ENCODE assay signal across 1 cellular context in genomic region chr4:56086073-56086521, GRCh38.
TF ChIP-seq lines count a peak whose summit lies in the region.

No MANE protein-coding gene starts in this region.

TF ChIP-seq in HEK293, 187 proteins besides CTCF, POLR2A, EP300 and RAD21 (continued from another document and continues in another):
- TF ChIP-seq ZIC2 (tag by site-specific recombination; IDR thresholded peaks at IDR 0.05) (peak; percentile 74), ZNF10 (tag by site-specific recombination; IDR thresholded peaks at IDR 0.05) (peak; percentile 65; the same call in 1 of the 2 replicates), HIC1 (tag by site-specific recombination; IDR thresholded peaks at IDR 0.05) (no peak), ZNF2 (tag by site-specific recombination; IDR thresholded peaks at IDR 0.05) (no peak), ZSCAN30 (tag by site-specific recombination; IDR thresholded peaks at IDR 0.05) (0 out of 2 replicates have a peak, but pooled peaks have one; percentile 19), ZNF324 (tag by site-specific recombination; IDR thresholded peaks at IDR 0.05) (no peak), ZNF146 (tag by site-specific recombination; IDR thresholded peaks at IDR 0.05) (no peak), BCL11A (tag by site-specific recombination; IDR thresholded peaks at IDR 0.05; ENCODE audit: low read depth) (0 out of 2 replicates have a peak, but pooled peaks have one; percentile 39), PRDM1 (tag by site-specific recombination; IDR thresholded peaks at IDR 0.05) (no peak), ZNF792 (tag by site-specific recombination; IDR thresholded peaks at IDR 0.05) (no peak), ZNF555 (tag by site-specific recombination; conservative IDR thresholded peaks at IDR 0.05) (no peak), ZNF23 (tag by site-specific recombination; IDR thresholded peaks at IDR 0.05; ENCODE audit: borderline replicate concordance) (no peak), ZNF155 (tag by site-specific recombination; IDR thresholded peaks at IDR 0.05) (no peak), HOXD13 (CRISPR knock-in tag; IDR thresholded peaks at IDR 0.05; ENCODE audit: borderline replicate concordance) (no peak), ZNF600 (tag by site-specific recombination; IDR thresholded peaks at IDR 0.05) (peak; percentile 31; the same call in 1 of the 2 replicates), ZSCAN23 (tag by site-specific recombination; IDR thresholded peaks at IDR 0.05) (no peak), ZNF843 (tag by site-specific recombination; IDR thresholded peaks at IDR 0.05) (peak; percentile 69), OSR2 (tag by site-specific recombination; IDR thresholded peaks at IDR 0.05) (peak; percentile 82), GFI1B (tag by site-specific recombination; IDR thresholded peaks at IDR 0.05) (peak; percentile 70; the same call in 1 of the 2 replicates), ZNF48 (tag by site-specific recombination; IDR thresholded peaks at IDR 0.05) (no peak), ZNF362 (tag by site-specific recombination; IDR thresholded peaks at IDR 0.05) (no peak), ZNF621 (tag by site-specific recombination; IDR thresholded peaks at IDR 0.05) (no peak), SP7 (tag by site-specific recombination; IDR thresholded peaks at IDR 0.05) (peak; percentile 90), RBAK (tag by site-specific recombination; IDR thresholded peaks at IDR 0.05) (no peak), GLIS1 (tag by site-specific recombination; IDR thresholded peaks at IDR 0.05) (peak; percentile 89), ZNF350 (tag by site-specific recombination; IDR thresholded peaks at IDR 0.05) (no peak), ZNF610 (tag by site-specific recombination; IDR thresholded peaks at IDR 0.05; ENCODE audit: borderline replicate concordance) (0 out of 2 replicates have a peak, but pooled peaks have one; percentile 23), ZEB2 (tag by site-specific recombination; IDR thresholded peaks at IDR 0.05) (peak; percentile 73), ZNF211 (tag by site-specific recombination; IDR thresholded peaks at IDR 0.05; ENCODE audit: low read depth) (no peak), ZNF658 (tag by site-specific recombination; IDR thresholded peaks at IDR 0.05) (no peak), ZNF140 (tag by site-specific recombination; IDR thresholded peaks at IDR 0.05) (no peak), ZNF645 (tag by site-specific recombination; IDR thresholded peaks at IDR 0.05) (no peak), ZNF280C (tag by site-specific recombination; IDR thresholded peaks at IDR 0.05) (no peak), ZNF530 (tag by site-specific recombination; IDR thresholded peaks at IDR 0.05; ENCODE audit: low read depth) (no peak), EGR2 (tag by site-specific recombination; IDR thresholded peaks at IDR 0.05; ENCODE audit: low read depth) (no peak), ZBTB48 (tag by site-specific recombination; IDR thresholded peaks at IDR 0.05) (peak; percentile 87), ZNF677 (tag by site-specific recombination; IDR thresholded peaks at IDR 0.05) (no peak), ZFP3 (tag by site-specific recombination; IDR thresholded peaks at IDR 0.05; ENCODE audit: low read depth) (no peak), ZNF26 (tag by site-specific recombination; IDR thresholded peaks at IDR 0.05) (no peak), TCF7L2 (IDR thresholded peaks at IDR 0.05; ENCODE audit: borderline replicate concordance, low read depth, low read length) (no peak), ZNF561 (tag by site-specific recombination; IDR thresholded peaks at IDR 0.05; ENCODE audit: borderline replicate concordance) (peak; percentile 83), ZNF521 (tag by site-specific recombination; IDR thresholded peaks at IDR 0.05) (no peak), ZFP41 (tag by site-specific recombination; IDR thresholded peaks at IDR 0.05; ENCODE audit: borderline replicate concordance) (no peak), ZNF624 (tag by site-specific recombination; IDR thresholded peaks at IDR 0.05) (no peak)
- TF ChIP-seq, protein P1, sequence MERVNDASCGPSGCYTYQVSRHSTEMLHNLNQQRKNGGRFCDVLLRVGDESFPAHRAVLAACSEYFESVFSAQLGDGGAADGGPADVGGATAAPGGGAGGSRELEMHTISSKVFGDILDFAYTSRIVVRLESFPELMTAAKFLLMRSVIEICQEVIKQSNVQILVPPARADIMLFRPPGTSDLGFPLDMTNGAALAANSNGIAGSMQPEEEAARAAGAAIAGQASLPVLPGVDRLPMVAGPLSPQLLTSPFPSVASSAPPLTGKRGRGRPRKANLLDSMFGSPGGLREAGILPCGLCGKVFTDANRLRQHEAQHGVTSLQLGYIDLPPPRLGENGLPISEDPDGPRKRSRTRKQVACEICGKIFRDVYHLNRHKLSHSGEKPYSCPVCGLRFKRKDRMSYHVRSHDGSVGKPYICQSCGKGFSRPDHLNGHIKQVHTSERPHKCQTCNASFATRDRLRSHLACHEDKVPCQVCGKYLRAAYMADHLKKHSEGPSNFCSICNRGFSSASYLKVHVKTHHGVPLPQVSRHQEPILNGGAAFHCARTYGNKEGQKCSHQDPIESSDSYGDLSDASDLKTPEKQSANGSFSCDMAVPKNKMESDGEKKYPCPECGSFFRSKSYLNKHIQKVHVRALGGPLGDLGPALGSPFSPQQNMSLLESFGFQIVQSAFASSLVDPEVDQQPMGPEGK (tag by site-specific recombination; IDR thresholded peaks at IDR 0.05), result peak; percentile 53
- TF ChIP-seq, protein P2, sequence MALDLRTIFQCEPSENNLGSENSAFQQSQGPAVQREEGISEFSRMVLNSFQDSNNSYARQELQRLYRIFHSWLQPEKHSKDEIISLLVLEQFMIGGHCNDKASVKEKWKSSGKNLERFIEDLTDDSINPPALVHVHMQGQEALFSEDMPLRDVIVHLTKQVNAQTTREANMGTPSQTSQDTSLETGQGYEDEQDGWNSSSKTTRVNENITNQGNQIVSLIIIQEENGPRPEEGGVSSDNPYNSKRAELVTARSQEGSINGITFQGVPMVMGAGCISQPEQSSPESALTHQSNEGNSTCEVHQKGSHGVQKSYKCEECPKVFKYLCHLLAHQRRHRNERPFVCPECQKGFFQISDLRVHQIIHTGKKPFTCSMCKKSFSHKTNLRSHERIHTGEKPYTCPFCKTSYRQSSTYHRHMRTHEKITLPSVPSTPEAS (tag by site-specific recombination; IDR thresholded peaks at IDR 0.05), result no peak
- TF ChIP-seq, protein P3, sequence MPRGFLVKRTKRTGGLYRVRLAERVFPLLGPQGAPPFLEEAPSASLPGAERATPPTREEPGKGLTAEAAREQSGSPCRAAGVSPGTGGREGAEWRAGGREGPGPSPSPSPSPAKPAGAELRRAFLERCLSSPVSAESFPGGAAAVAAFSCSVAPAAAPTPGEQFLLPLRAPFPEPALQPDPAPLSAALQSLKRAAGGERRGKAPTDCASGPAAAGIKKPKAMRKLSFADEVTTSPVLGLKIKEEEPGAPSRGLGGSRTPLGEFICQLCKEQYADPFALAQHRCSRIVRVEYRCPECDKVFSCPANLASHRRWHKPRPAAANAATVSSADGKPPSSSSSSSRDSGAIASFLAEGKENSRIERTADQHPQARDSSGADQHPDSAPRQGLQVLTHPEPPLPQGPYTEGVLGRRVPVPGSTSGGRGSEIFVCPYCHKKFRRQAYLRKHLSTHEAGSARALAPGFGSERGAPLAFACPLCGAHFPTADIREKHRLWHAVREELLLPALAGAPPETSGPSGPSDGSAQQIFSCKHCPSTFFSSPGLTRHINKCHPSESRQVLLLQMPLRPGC (tag by site-specific recombination; IDR thresholded peaks at IDR 0.05), result no peak
- TF ChIP-seq, protein P4, sequence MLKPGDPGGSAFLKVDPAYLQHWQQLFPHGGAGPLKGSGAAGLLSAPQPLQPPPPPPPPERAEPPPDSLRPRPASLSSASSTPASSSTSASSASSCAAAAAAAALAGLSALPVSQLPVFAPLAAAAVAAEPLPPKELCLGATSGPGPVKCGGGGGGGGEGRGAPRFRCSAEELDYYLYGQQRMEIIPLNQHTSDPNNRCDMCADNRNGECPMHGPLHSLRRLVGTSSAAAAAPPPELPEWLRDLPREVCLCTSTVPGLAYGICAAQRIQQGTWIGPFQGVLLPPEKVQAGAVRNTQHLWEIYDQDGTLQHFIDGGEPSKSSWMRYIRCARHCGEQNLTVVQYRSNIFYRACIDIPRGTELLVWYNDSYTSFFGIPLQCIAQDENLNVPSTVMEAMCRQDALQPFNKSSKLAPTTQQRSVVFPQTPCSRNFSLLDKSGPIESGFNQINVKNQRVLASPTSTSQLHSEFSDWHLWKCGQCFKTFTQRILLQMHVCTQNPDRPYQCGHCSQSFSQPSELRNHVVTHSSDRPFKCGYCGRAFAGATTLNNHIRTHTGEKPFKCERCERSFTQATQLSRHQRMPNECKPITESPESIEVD (tag by site-specific recombination; IDR thresholded peaks at IDR 0.05), result no peak
- TF ChIP-seq, protein P5, sequence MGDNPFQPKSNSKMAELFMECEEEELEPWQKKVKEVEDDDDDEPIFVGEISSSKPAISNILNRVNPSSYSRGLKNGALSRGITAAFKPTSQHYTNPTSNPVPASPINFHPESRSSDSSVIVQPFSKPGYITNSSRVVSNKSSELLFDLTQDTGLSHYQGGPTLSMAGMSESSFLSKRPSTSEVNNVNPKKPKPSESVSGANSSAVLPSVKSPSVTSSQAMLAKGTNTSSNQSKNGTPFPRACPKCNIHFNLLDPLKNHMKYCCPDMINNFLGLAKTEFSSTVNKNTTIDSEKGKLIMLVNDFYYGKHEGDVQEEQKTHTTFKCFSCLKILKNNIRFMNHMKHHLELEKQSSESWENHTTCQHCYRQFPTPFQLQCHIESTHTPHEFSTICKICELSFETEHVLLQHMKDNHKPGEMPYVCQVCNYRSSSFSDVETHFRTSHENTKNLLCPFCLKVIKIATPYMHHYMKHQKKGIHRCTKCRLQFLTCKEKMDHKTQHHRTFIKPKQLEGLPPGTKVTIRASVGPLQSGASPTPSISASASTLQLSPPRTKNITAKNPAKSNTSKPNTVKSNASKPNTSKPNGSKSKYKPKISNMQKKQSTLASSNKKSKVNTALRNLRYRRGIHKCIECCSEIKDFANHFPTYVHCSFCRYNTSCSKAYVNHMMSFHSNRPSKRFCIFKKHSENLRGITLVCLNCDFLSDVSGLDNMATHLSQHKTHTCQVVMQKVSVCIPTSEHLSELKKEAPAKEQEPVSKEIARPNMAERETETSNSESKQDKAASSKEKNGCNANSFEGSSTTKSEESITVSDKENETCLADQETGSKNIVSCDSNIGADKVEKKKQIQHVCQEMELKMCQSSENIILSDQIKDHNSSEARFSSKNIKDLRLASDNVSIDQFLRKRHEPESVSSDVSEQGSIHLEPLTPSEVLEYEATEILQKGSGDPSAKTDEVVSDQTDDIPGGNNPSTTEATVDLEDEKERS (tag by site-specific recombination; IDR thresholded peaks at IDR 0.05), result no peak
